ENCODE assay signal across 16 cellular contexts in the genomic region with DNA sequence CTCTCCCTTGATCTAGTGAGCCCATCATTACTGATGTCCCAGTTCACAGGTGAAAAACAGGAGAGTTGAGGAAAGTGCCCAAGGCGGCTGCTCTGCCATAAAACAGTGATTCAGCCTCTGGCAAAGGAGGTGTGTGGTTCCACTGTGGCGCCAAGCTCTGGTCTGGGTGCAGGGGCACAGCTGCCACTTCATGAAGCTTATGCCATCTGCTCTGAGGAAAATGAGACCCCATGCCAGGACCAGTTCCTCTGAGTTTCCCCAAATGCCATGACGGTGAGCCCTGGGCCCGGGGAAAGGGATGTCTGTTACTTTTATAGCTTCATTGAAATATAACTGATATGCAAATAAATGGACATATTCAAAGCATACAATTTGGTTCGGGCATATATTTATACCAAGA. TPM values are rescaled to one million over a fixed set of nuclear protein-coding genes. Genes with fewer than 3 reads are reported as not detected.
DNase-seq lines count a peak whose midpoint lies in the region; ATAC-seq and TF ChIP-seq lines count a peak whose summit lies in the region.
"Had no signal": no experiment of that assay in that cellular context is flagged by ENCODE, and none has a peak within 500 bp of the region (broad histone marks: within the 10 kb centered on the region; RNA-seq: fewer than 3 reads in every experiment).

No MANE protein-coding gene starts in this region.

- H3K27ac ChIP-seq in 22Rv1 (peak overlapping the region; percentile 60), OCI-LY3 (ENCODE audit: low read length) (no peak overlapping the region)
- H3K27ac ChIP-seq: thoracic aorta had no signal

- DNase-seq in Calu3 (peak; percentile 5), iPS-NIHi7 (ENCODE audit: extremely low spot score) (peak; percentile 5), AG08395 (ENCODE audit: low spot score) (no peak), osteocyte (ENCODE audit: extremely low spot score, unreplicated experiment) (no peak)
- DNase-seq: DMS153, occipital lobe had no signal

- H3K27ac Mint-ChIP-seq in Calu3 (ENCODE audit: unreplicated experiment) (peak overlapping the region; percentile 95), osteocyte (ENCODE audit: unreplicated experiment) (no peak overlapping the region)
- H3K27ac Mint-ChIP-seq: activated T-helper 2 cell treated with anti-CD3 and anti-CD28 coated beads, Interferon-gamma antibody, Interleukin-2, Interleukin-4, amounts not matched to agents 10 μg/mL and 5 μg/mL and 100 μg/mL, durations not matched to agents 14 hours and 24 hours and 36 hours had no signal

- CTCF ChIA-PET in Calu3 (lab: Charles Lee) = interaction anchor here (0.6 to 1.5 kb wide), 6 partner anchors 8 to 433 kb away, joined by 3 to 5 read pairs (median 3); no protein-coding TSS in a partner anchor

- H3K4me3 ChIP-seq in OCI-LY3 (ENCODE audit: low read length) = no peak overlapping the region
- H3K4me3 ChIP-seq: thoracic aorta had no signal

- intact Hi-C loops in Calu3 (cut with micrococcal nuclease; ENCODE audit: unreplicated experiment) = no loop called here

- no peaks in the 10 kb centered on the region for H4K20me1 ChIP-seq in OCI-LY3 (ENCODE audit: insufficient read depth, low read length)

- peaks cover 74% of the 10 kb centered on the region for H3K27me3 ChIP-seq in OCI-LY3 (ENCODE audit: low read depth, low read length)
- H3K27me3 ChIP-seq: BE2C had no signal

- peaks cover 51% of the 10 kb centered on the region for H3K4me1 Mint-ChIP-seq in Calu3 (ENCODE audit: low read depth, unreplicated experiment)
- peaks cover 1% of the 10 kb centered on the region for H3K4me1 Mint-ChIP-seq in osteocyte (ENCODE audit: unreplicated experiment)

- H3K4me2 ChIP-seq in OCI-LY3 (ENCODE audit: low read length) = peak overlapping the region; percentile 11; the same call in 1 of the 2 replicates

- H3K9me3 Mint-ChIP-seq in Calu3 (ENCODE audit: low read depth, unreplicated experiment) (no peaks in the 10 kb centered on the region), osteocyte (ENCODE audit: unreplicated experiment) (no peaks in the 10 kb centered on the region)
- H3K9me3 Mint-ChIP-seq: activated T-helper 2 cell treated with anti-CD3 and anti-CD28 coated beads, Interferon-gamma antibody, Interleukin-2, Interleukin-4, amounts not matched to agents 10 μg/mL and 5 μg/mL and 100 μg/mL, durations not matched to agents 14 hours and 24 hours and 36 hours; central memory CD8-positive, alpha-beta T cell had no signal

- peaks cover 100% of the 10 kb centered on the region for H3K36me3 Mint-ChIP-seq in Calu3 (ENCODE audit: insufficient read depth, unreplicated experiment)
- H3K36me3 Mint-ChIP-seq in osteocyte (ENCODE audit: unreplicated experiment) = peaks cover 27% of the 10 kb centered on the region

- H3K4me1 ChIP-seq in OCI-LY3 (ENCODE audit: low read length) = peaks cover 12% of the 10 kb centered on the region

- no peak overlapping the region for H2AFZ ChIP-seq in OCI-LY3 (ENCODE audit: low read depth, low read length)

- H3K4me3 Mint-ChIP-seq in Calu3 (ENCODE audit: low read depth, unreplicated experiment) = peak overlapping the region; percentile 12
- no peak overlapping the region for H3K4me3 Mint-ChIP-seq in osteocyte (ENCODE audit: unreplicated experiment)
- H3K4me3 Mint-ChIP-seq: central memory CD8-positive, alpha-beta T cell had no signal

- H3K79me2 ChIP-seq in OCI-LY3 (ENCODE audit: low read length) = no peaks in the 10 kb centered on the region

- no peaks in the 10 kb centered on the region for H3K36me3 ChIP-seq in OCI-LY3 (replicated peaks; ENCODE audit: low read depth, low read length)

- no peak for TF ChIP-seq CTCF in 22Rv1 (IDR thresholded peaks at IDR 0.05)
- no peak for TF ChIP-seq CTCF in Calu3 (IDR thresholded peaks at IDR 0.05; ENCODE audit: unreplicated experiment)
- TF ChIP-seq CTCF in OCI-LY3 (IDR thresholded peaks at IDR 0.05; ENCODE audit: low read depth, low read length) = no peak
- TF ChIP-seq CTCF in osteocyte (IDR thresholded peaks at IDR 0.05) = no peak

- no peaks in the 10 kb centered on the region for H3K27me3 Mint-ChIP-seq in Calu3 (ENCODE audit: unreplicated experiment)
- H3K27me3 Mint-ChIP-seq in osteocyte (ENCODE audit: unreplicated experiment) = no peaks in the 10 kb centered on the region

- H3K9ac ChIP-seq in OCI-LY3 (ENCODE audit: low read length) = no peak overlapping the region

- BruUV-seq in Calu3 (replicated peaks; lab: Mats Ljungman, UMichigan) = no TSS peak

- no peak for ATAC-seq in HG03196 (IDR thresholded peaks at IDR 0.05; ENCODE audit: unreplicated experiment)
- no peak for ATAC-seq in HG03045 (IDR thresholded peaks at IDR 0.05; ENCODE audit: unreplicated experiment)

- H3K9me3 ChIP-seq in OCI-LY3 (ENCODE audit: insufficient read depth, low read length) = no peaks in the 10 kb centered on the region
- H3K9me3 ChIP-seq: BE2C, thoracic aorta had no signal

RNA-seq across cellular contexts. Expression of a gene that starts 33.7 kb away (rescaled TPM):
- total RNA-seq in Calu3 (2022) (2.9 and 12.5 TPM in 2 replicates), osteocyte (not detected in 2 replicates)
- total RNA-seq: LHCN-M2, occipital lobe, RPMI7951 had no signal

RNA-seq across cellular contexts. Expression of a gene that starts 55.9 kb away (rescaled TPM):
- total RNA-seq in Calu3 (2022) (732 and 1,302 TPM in 2 replicates), osteocyte (24.1 and 28.2 TPM in 2 replicates)

Comparison
In these comparisons a context has a peak if more than half of its experiments do, and no peak if none do; other contexts are left out.
1. DNase-seq: peak in Calu3 (single experiment) and iPS-NIHi7 (single experiment); none in AG08395 (single experiment) and osteocyte (single experiment).
2. RNA of a gene that starts 55.9 kb away (total RNA-seq): 732 to 1,302 TPM in Calu3; 24.1 to 28.2 TPM in osteocyte; every median in the first group is over 10 times any median in the second.